1 cellular context compared by ENCODE assay signal in the genomic region with DNA sequence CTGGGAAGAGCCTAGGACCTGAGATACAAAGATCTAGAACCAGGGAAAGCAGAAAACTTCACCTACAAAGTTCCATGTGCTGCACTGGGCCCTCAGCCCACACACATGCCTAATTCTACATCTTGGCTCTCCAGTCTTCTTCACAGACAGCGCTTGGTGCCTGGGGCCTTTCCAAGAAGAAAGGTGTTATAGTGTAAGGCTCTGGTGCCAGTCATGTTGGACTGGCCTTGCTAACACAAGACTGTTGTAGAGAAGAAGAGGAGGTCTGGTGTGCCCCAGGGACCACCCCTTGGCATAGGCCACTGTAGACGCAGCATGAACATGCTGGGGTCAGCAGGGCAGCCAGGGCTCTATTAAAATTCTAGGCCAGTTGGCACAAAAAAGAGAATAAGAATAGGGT.
TF ChIP-seq lines count a peak whose summit lies in the region.

No MANE protein-coding gene starts in this region.

TF ChIP-seq in endothelial cell of umbilical vein, 7 proteins besides CTCF, POLR2A, EP300 and RAD21:
- TF ChIP-seq JUN (IDR thresholded peaks at IDR 0.05; ENCODE audit: borderline replicate concordance, insufficient read depth, insufficient read length, low read depth) (no peak), MYC (IDR thresholded peaks at IDR 0.05; ENCODE audit: low read depth, low read length) (no peak), POLR2AphosphoS5 (IDR thresholded peaks at IDR 0.05; ENCODE audit: insufficient read depth, low read depth, low read length) (no peak), EZH2 (IDR thresholded peaks at IDR 0.05; ENCODE audit: borderline replicate concordance, low read depth, low read length, severe bottlenecking) (no peak), FOS (IDR thresholded peaks at IDR 0.05; ENCODE audit: borderline replicate concordance, insufficient read depth, low read length) (no peak), GATA2 (IDR thresholded peaks at IDR 0.05; ENCODE audit: insufficient read depth, insufficient read length, low read depth, low read length) (no peak)
- TF ChIP-seq, protein P1, sequence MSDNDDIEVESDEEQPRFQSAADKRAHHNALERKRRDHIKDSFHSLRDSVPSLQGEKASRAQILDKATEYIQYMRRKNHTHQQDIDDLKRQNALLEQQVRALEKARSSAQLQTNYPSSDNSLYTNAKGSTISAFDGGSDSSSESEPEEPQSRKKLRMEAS (IDR thresholded peaks at IDR 0.05; ENCODE audit: insufficient read depth, insufficient read length), result no peak
